In the genomic region with DNA sequence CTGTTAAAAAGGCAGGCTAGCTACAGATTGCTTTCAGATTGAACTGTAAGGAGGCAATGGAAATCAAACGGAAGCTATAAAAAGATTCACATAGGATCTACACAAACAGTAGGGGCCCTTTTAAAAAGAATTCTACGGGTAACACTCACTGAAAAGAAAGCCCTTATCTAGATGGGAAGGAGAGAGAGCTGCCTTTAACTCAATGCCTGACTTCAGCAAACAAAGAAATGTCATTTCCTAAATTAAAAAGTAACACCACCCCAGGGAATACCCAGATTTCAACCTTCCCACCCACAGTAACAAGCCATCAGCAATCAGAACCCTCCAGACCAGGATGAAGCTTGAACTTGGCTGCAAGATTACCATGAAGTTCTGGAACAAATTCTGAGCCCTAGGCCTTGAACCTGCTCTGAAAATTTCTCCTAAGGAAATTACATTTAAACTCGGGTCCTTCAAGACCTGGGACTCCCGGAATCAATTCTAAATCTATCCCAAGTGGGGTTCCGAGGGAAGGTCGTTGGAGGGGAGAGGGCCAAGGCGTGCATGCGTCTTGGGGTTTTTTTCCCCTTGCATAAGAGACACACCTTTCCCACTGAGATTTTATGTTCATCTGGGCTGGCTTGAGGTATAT, we compare ENCODE assay signal across 8 cellular contexts. TPM values are rescaled to one million over a fixed set of nuclear protein-coding genes. Genes with fewer than 3 reads are reported as not detected.
DNase-seq lines count a peak whose midpoint lies in the region; ATAC-seq, FAIRE-seq and TF ChIP-seq lines count a peak whose summit lies in the region.

No MANE protein-coding gene starts in this region.

- no peaks in the 10 kb centered on the region for H4K20me1 ChIP-seq in keratinocyte (ENCODE audit: control insufficient read depth, extremely low read depth, insufficient read depth, low read length)

- ATAC-seq in Right ventricle myocardium inferior (no peak), HG02885 (IDR thresholded peaks at IDR 0.05; ENCODE audit: poor library complexity, unreplicated experiment) (no peak), GM18868 (IDR thresholded peaks at IDR 0.05; ENCODE audit: unreplicated experiment) (no peak)

- H3K9me3 ChIP-seq in cardiac muscle cell (ENCODE audit: low read depth) (no peaks in the 10 kb centered on the region), keratinocyte (ENCODE audit: control insufficient read depth, low read depth, low read length) (no peaks in the 10 kb centered on the region), suprapubic skin (no peaks in the 10 kb centered on the region)

- intact Hi-C loops in Right ventricle myocardium inferior (cut with DNase I) = loop anchor here (2.0 to 5.0 kb wide), 4 partner anchors 42 to 313 kb away; a partner anchor contains a TSS

- no peaks in the 10 kb centered on the region for H3K9me1 ChIP-seq in keratinocyte (ENCODE audit: control insufficient read depth, extremely low read depth, insufficient read depth, low read length)

- H3K4me3 ChIP-seq in cardiac muscle cell = peak overlapping the region; percentile 98
- H3K4me3 ChIP-seq in keratinocyte (ENCODE audit: control insufficient read depth in 2 of 3, extremely low read depth in 1 of 3, insufficient read depth in 2 of 3, low read depth in 1 of 3, low read length in 3 of 3) = peak overlapping the region; percentile 73 to 89 (median 76)
- peak overlapping the region; percentile 88 for H3K4me3 ChIP-seq in suprapubic skin

- DNase-seq in cardiac muscle cell (ENCODE audit: low read depth in 1 of 2, low spot score in 1 of 2) (peak in 1 of 2 donors; percentile 8), Right ventricle myocardium inferior (ENCODE audit: missing footprints) (no peak), keratinocyte (ENCODE audit: low read depth, low spot score) (no peak), suprapubic skin (ENCODE audit: low spot score in 2 of 2) (no peak), NCI-H1930 (lab: John Stamatoyannopoulos, UW) (no peak)
- DNase-seq in activated naive CD8-positive, alpha-beta T cell treated with anti-CD3 and anti-CD28 coated beads for 36 hours = no peak

- no peaks in the 10 kb centered on the region for H3K27me3 ChIP-seq in cardiac muscle cell
- H3K27me3 ChIP-seq in keratinocyte (ENCODE audit: control insufficient read depth, extremely low read depth, insufficient read depth, low read length) = no peaks in the 10 kb centered on the region
- H3K27me3 ChIP-seq in suprapubic skin = no peaks in the 10 kb centered on the region

- TF ChIP-seq POLR2A in suprapubic skin (IDR thresholded peaks at IDR 0.05) = no peak

- peak overlapping the region; percentile 88 for H3K27ac Mint-ChIP-seq in activated naive CD8-positive, alpha-beta T cell treated with anti-CD3 and anti-CD28 coated beads for 36 hours

- TF ChIP-seq CTCF in cardiac muscle cell (IDR thresholded peaks at IDR 0.05; ENCODE audit: low read depth, low read length) (no peak), keratinocyte (optimal IDR thresholded peaks at IDR 0.05 in 1 of 3, IDR thresholded peaks at IDR 0.05 in 1 of 3, conservative IDR thresholded peaks at IDR 0.05 in 1 of 3; ENCODE audit: extremely low read depth in 1 of 3, insufficient read depth in 2 of 3, low read length in 3 of 3) (no peak), suprapubic skin (IDR thresholded peaks at IDR 0.05) (no peak)

- peak overlapping the region; percentile 77 for H3K9ac ChIP-seq in keratinocyte (ENCODE audit: control insufficient read depth, extremely low read depth, insufficient read depth, low read length)

- 3% methylated on average over 8 of the region's 8 CpGs for WGBS in suprapubic skin

- H3K4me3 Mint-ChIP-seq in activated naive CD8-positive, alpha-beta T cell treated with anti-CD3 and anti-CD28 coated beads for 36 hours = peak overlapping the region; percentile 83

- H3K4me2 ChIP-seq in keratinocyte (ENCODE audit: control insufficient read depth, extremely low read depth, insufficient read depth, low read depth, low read length) = peak overlapping the region; percentile 79

- dilution Hi-C loops in keratinocyte (cut with MboI; ENCODE audit: extremely low pct_ligation_motif_present, low sequenced_read_pairs) = no loop called here

- H3K36me3 ChIP-seq in cardiac muscle cell = no peaks in the 10 kb centered on the region
- no peaks in the 10 kb centered on the region for H3K36me3 ChIP-seq in keratinocyte (ENCODE audit: control insufficient read depth in 2 of 2, extremely low read depth in 1 of 2, insufficient read depth in 2 of 2, low read length in 2 of 2)
- no peaks in the 10 kb centered on the region for H3K36me3 ChIP-seq in suprapubic skin

- peak overlapping the region; percentile 82 for H3K27ac ChIP-seq in cardiac muscle cell
- peak overlapping the region; percentile 78 for H3K27ac ChIP-seq in keratinocyte (ENCODE audit: control insufficient read depth, insufficient read depth, low read length)
- peak overlapping the region; percentile 97 for H3K27ac ChIP-seq in suprapubic skin

- H3K4me1 ChIP-seq in cardiac muscle cell (ENCODE audit: low read depth) (peaks cover 15% of the 10 kb centered on the region), keratinocyte (ENCODE audit: control insufficient read depth, extremely low read depth, insufficient read depth, low read length) (peaks cover 19% of the 10 kb centered on the region), suprapubic skin (peaks cover 48% of the 10 kb centered on the region)

- H3K4me1 Mint-ChIP-seq in activated naive CD8-positive, alpha-beta T cell treated with anti-CD3 and anti-CD28 coated beads for 36 hours = peaks cover 47% of the 10 kb centered on the region

- peaks cover 43% of the 10 kb centered on the region for H3K79me2 ChIP-seq in keratinocyte (ENCODE audit: control insufficient read depth, insufficient read depth, low read length)

- H2AFZ ChIP-seq in keratinocyte (ENCODE audit: control insufficient read depth, low read length) = peak overlapping the region; percentile 2

- peaks cover 13% of the 10 kb centered on the region for H3K36me3 Mint-ChIP-seq in activated naive CD8-positive, alpha-beta T cell treated with anti-CD3 and anti-CD28 coated beads for 36 hours

- FAIRE-seq in keratinocyte (lab: Jason Lieb, UNC) = no peak

- no peaks in the 10 kb centered on the region for H3K9me3 Mint-ChIP-seq in activated naive CD8-positive, alpha-beta T cell treated with anti-CD3 and anti-CD28 coated beads for 36 hours

- no peak for TF ChIP-seq EP300 in suprapubic skin (IDR thresholded peaks at IDR 0.05)

- H3K27me3 Mint-ChIP-seq in activated naive CD8-positive, alpha-beta T cell treated with anti-CD3 and anti-CD28 coated beads for 36 hours = no peaks in the 10 kb centered on the region

RNA-seq across cellular contexts. Expression of a gene that starts 1.2 kb away (rescaled TPM):
- 38.0 and 54.3 TPM in 2 replicates for total RNA-seq in cardiac muscle cell
- polyA plus RNA-seq in cardiac muscle cell = 31.7 and 31.9 TPM in 2 replicates
- total RNA-seq in Right ventricle myocardium inferior = 97.3 TPM
- total RNA-seq in activated naive CD8-positive, alpha-beta T cell treated with anti-CD3 and anti-CD28 coated beads for 36 hours = 10 to 100 TPM; 37.7 to 41.6 TPM
- polyA plus RNA-seq in keratinocyte = 83.2 to 145 TPM (median 84.0 TPM) in 3 replicates
- 41.1 TPM for polyA plus RNA-seq in keratinocyte (2011; ENCODE audit: low read depth)
- polyA plus RNA-seq in keratinocyte (2011; cell fraction: cytosol; rRNA removed) = 126 and 127 TPM in 2 replicates
- polyA plus RNA-seq in keratinocyte (2011; cell fraction: nucleus; rRNA removed) = 43.2 and 44.1 TPM in 2 replicates
- 46.5 and 80.6 TPM in 2 replicates for polyA plus RNA-seq in keratinocyte (2012; ENCODE audit: low replicate concordance)
- 232 to 330 TPM (median 279 TPM) in 3 replicates for polyA minus RNA-seq in keratinocyte
- polyA minus RNA-seq in keratinocyte (2011; cell fraction: cytosol; rRNA and poly(A)+ RNA removed) = 205 TPM
- polyA minus RNA-seq in keratinocyte (2011; cell fraction: nucleus; rRNA and poly(A)+ RNA removed) = 26.1 and 63.4 TPM in 2 replicates
- total RNA-seq in suprapubic skin = 10 to 100 TPM; 46.0 to 74.3 (median 60.7) TPM

RNA-seq across cellular contexts. Expression of a gene that starts 43.3 kb away (rescaled TPM):
- total RNA-seq in cardiac muscle cell (25.6 and 28.4 TPM in 2 replicates), Right ventricle myocardium inferior (4.4 TPM), suprapubic skin (10 to 100 TPM in 2 of 4 donors, 1 to 10 TPM in 2; 9.0 to 14.0 (median 10.7) TPM)
- polyA plus RNA-seq in cardiac muscle cell (27.4 and 31.5 TPM in 2 replicates), keratinocyte (9.2 to 24.0 TPM (median 21.2 TPM) in 3 replicates)
- 10 to 100 TPM; 71.7 to 72.5 TPM for total RNA-seq in activated naive CD8-positive, alpha-beta T cell treated with anti-CD3 and anti-CD28 coated beads for 36 hours
- 1.9 TPM for polyA plus RNA-seq in keratinocyte (2011; ENCODE audit: low read depth)
- polyA plus RNA-seq in keratinocyte (2011; cell fraction: cytosol; rRNA removed) = 8.9 and 9.3 TPM in 2 replicates
- polyA plus RNA-seq in keratinocyte (2011; cell fraction: nucleus; rRNA removed) = 8.8 and 11.9 TPM in 2 replicates
- 3.6 and 14.2 TPM in 2 replicates for polyA plus RNA-seq in keratinocyte (2012; ENCODE audit: low replicate concordance)
- polyA minus RNA-seq in keratinocyte = 7.0 to 21.4 TPM (median 8.8 TPM) in 3 replicates
- 8.8 TPM for polyA minus RNA-seq in keratinocyte (2011; cell fraction: cytosol; rRNA and poly(A)+ RNA removed)
- polyA minus RNA-seq in keratinocyte (2011; cell fraction: nucleus; rRNA and poly(A)+ RNA removed) = 4.2 and 6.3 TPM in 2 replicates

RNA-seq across cellular contexts. Expression of a gene that starts 44.1 kb away (rescaled TPM):
- total RNA-seq in cardiac muscle cell = 9.0 and 10.9 TPM in 2 replicates
- 6.7 and 7.2 TPM in 2 replicates for polyA plus RNA-seq in cardiac muscle cell
- 12.4 TPM for total RNA-seq in Right ventricle myocardium inferior
- 1 to 10 TPM; 5.9 TPM for total RNA-seq in activated naive CD8-positive, alpha-beta T cell treated with anti-CD3 and anti-CD28 coated beads for 36 hours
- 11.4 to 12.7 TPM (median 12.1 TPM) in 3 replicates for polyA plus RNA-seq in keratinocyte
- polyA plus RNA-seq in keratinocyte (2011; ENCODE audit: low read depth) = 1.5 TPM
- 7.6 and 12.9 TPM in 2 replicates for polyA plus RNA-seq in keratinocyte (2011; cell fraction: cytosol; rRNA removed)
- polyA plus RNA-seq in keratinocyte (2011; cell fraction: nucleus; rRNA removed) = 19.9 and 25.0 TPM in 2 replicates
- polyA plus RNA-seq in keratinocyte (2012; ENCODE audit: low replicate concordance) = 6.5 and 12.7 TPM in 2 replicates
- polyA minus RNA-seq in keratinocyte = 36.9 to 61.1 TPM (median 42.6 TPM) in 3 replicates
- 19.8 TPM for polyA minus RNA-seq in keratinocyte (2011; cell fraction: cytosol; rRNA and poly(A)+ RNA removed)
- polyA minus RNA-seq in keratinocyte (2011; cell fraction: nucleus; rRNA and poly(A)+ RNA removed) = 17.9 and 28.5 TPM in 2 replicates
- total RNA-seq in suprapubic skin = 10 to 100 TPM; 20.4 to 25.9 (median 23.6) TPM
